In the genomic region with DNA sequence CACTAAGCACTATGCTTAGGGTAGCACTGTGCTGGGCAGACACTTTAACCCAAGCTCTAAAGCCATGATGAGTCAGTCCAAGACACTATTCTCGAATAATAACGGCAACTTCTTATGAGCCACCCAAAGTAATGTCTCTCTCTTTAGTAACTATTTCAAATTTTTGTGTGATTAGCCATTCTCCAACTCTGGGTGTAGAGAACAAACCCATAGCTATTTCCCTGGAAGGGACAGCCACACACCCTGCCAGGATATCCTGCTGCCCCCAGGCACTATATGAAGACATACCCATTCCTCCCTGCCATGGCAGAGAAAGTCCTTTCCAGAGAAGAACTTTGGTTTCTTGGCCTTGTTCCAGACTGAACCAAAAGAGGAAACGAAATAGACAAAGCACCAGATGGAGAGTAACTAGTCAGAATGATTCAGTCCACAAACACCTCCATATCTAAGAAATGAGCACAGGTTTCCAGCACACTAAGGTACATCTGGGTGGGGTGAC, we compare ENCODE assay signal across 15 cellular contexts.
A peak's percentile ranks its signal among the peaks of the same experiment; 100 is the strongest.
DNase-seq lines count a peak whose midpoint lies in the region; ATAC-seq and TF ChIP-seq lines count a peak whose summit lies in the region.
"Had no signal": no experiment of that assay in that cellular context is flagged by ENCODE, and none has a peak within 500 bp of the region (broad histone marks: within the 10 kb centered on the region; RNA-seq: fewer than 3 reads in every experiment).

No MANE protein-coding gene starts in this region.

- no peaks in the 10 kb centered on the region for H3K36me3 ChIP-seq in H7 (replicated peaks; ENCODE audit: control insufficient read depth, insufficient read depth, low read length)
- H3K36me3 ChIP-seq: uterus had no signal

- no peak for TF ChIP-seq CTCF in AG10803 (conservative IDR thresholded peaks at IDR 0.05; ENCODE audit: low read length)

- peak; percentile 97 for DNase-seq in AG10803 (ENCODE audit: low read depth)
- peak; percentile 91 for DNase-seq in LHCN-M2 (ENCODE audit: low read depth)
- peak; percentile 71 for DNase-seq in amniotic epithelial cell (ENCODE audit: low read depth)
- peak; percentile 84 for DNase-seq in islet precursor cell
- no peak for DNase-seq in H7
- DNase-seq: activated CD4-positive, alpha-beta T cell treated with anti-CD3 and anti-CD28 coated beads, Interleukin-2, amount 10 ng/mL, durations not matched to agents 24 days and 14 days; activated naive CD4-positive, alpha-beta T cell; CD4-positive, CD25-positive, alpha-beta regulatory T cell; endodermal cell; NCI-H1694 treated with DMSO at 0.1 percent for 48 hours; SHP77; uterus had no signal

- no peak for ATAC-seq in GM19023 (IDR thresholded peaks at IDR 0.05; ENCODE audit: unreplicated experiment)
- ATAC-seq in GM19455 (IDR thresholded peaks at IDR 0.05; ENCODE audit: unreplicated experiment): no peak
- no peak for ATAC-seq in GM21576 (IDR thresholded peaks at IDR 0.05; ENCODE audit: unreplicated experiment)

- H3K27me3 ChIP-seq in H7 (ENCODE audit: control insufficient read depth, insufficient read depth, low read length): no peaks in the 10 kb centered on the region
- H3K27me3 ChIP-seq: uterus had no signal

- H3K4me3 ChIP-seq in AG10803 (ENCODE audit: low read length) (no peak overlapping the region), H7 (ENCODE audit: insufficient read depth, low read depth, low read length) (no peak overlapping the region)
- H3K4me3 ChIP-seq: uterus had no signal
